15 cellular contexts compared by ENCODE assay signal in the genomic region with DNA sequence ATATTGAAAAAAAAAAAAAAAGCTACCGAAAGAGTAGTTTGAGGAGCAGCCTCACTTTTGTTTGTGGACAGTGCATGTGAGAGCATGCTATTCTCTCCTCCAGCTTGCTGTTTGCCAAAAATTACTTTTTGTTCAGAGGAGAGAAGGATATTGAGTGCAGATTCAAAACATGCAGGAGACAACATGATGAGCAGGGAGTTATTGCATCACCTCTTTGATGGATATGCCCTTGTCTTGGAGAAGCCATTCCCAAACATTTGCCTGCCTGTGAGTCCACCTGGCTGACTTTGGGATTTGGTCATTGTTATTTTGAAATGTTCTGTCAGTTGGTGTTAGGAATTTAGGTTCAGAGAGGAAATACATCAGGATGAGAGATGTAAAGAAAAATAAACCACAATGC. TPM values are rescaled to one million over a fixed set of nuclear protein-coding genes. Genes with fewer than 3 reads are reported as not detected.
A peak's percentile ranks its signal among the peaks of the same experiment; 100 is the strongest.
DNase-seq lines count a peak whose midpoint lies in the region; ATAC-seq, FAIRE-seq and TF ChIP-seq lines count a peak whose summit lies in the region.
"Had no signal": no experiment of that assay in that cellular context is flagged by ENCODE, and none has a peak within 500 bp of the region (broad histone marks: within the 10 kb centered on the region; RNA-seq: fewer than 3 reads in every experiment).

No MANE protein-coding gene starts in this region.

- BruUV-seq in K562 (replicated peaks; lab: Mats Ljungman, UMichigan), result no TSS peak

- no peak for TF ChIP-seq CTCF in SK-N-SH (IDR thresholded peaks at IDR 0.05)
- no peak for TF ChIP-seq CTCF in HFF-Myc (IDR thresholded peaks at IDR 0.05; ENCODE audit: low read depth, low read length, missing control alignments)
- TF ChIP-seq CTCF in K562 (IDR thresholded peaks at IDR 0.05 in 2 of 3, conservative IDR thresholded peaks at IDR 0.05 in 1 of 3; ENCODE audit: insufficient read depth in 2 of 3, low read depth in 1 of 3, low read length in 3 of 3), result no peak
- no peak for TF ChIP-seq CTCF in progenitor cell of endocrine pancreas (IDR thresholded peaks at IDR 0.05; ENCODE audit: unreplicated experiment)
- TF ChIP-seq CTCF in WERI-Rb-1 (IDR thresholded peaks at IDR 0.05; ENCODE audit: low read depth, low read length), result no peak

- H3K27ac Mint-ChIP-seq in progenitor cell of endocrine pancreas, result peak overlapping the region; percentile 85

- H3K4me2 ChIP-seq in SK-N-SH (peak overlapping the region; percentile 94), K562 (ENCODE audit: insufficient read depth, low read length) (no peak overlapping the region)

- H3K36me3 Mint-ChIP-seq in progenitor cell of endocrine pancreas (ENCODE audit: insufficient read depth), result peaks cover 12% of the 10 kb centered on the region
- H3K36me3 Mint-ChIP-seq: naive thymus-derived CD8-positive, alpha-beta T cell had no signal

- H2AFZ ChIP-seq in SK-N-SH (ENCODE audit: low read depth), result no peak overlapping the region
- no peak overlapping the region for H2AFZ ChIP-seq in K562 (ENCODE audit: low read depth, low read length)

- no peak for TF ChIP-seq POLR2A in K562 (conservative IDR thresholded peaks at IDR 0.05)

- no peaks in the 10 kb centered on the region for H3K27me3 Mint-ChIP-seq in progenitor cell of endocrine pancreas

- H3K4me1 ChIP-seq in SK-N-SH (ENCODE audit: control insufficient read depth in 1 of 2, insufficient read depth in 2 of 2, low read depth in 1 of 2, low read length in 1 of 2) (peaks cover 9 to 20% of the 10 kb centered on the region in 2 experiments), K562 (replicated peaks in 1 of 2; ENCODE audit: control insufficient read depth in 2 of 2, insufficient read depth in 2 of 2, low read length in 2 of 2) (peaks cover 0 to 11% of the 10 kb centered on the region in 2 experiments; a peak in 2 of 5 replicates)

- peak overlapping the region; percentile 17 to 79; a peak in 3 of 4 replicates for H3K4me3 ChIP-seq in SK-N-SH (ENCODE audit: low read depth in 2 of 2, low read length in 1 of 2)
- peak overlapping the region; percentile 81 for H3K4me3 ChIP-seq in HFF-Myc (replicated peaks; ENCODE audit: low read depth, low read length)
- no peak overlapping the region for H3K4me3 ChIP-seq in K562
- H3K4me3 ChIP-seq in WERI-Rb-1 (ENCODE audit: low read depth, low read length), result no peak overlapping the region
- H3K4me3 ChIP-seq: tibial nerve had no signal

- no peak for ATAC-seq in SK-N-SH treated with all-trans-retinoic acid at 6 μM for 48 hours
- no peak for ATAC-seq in K562
- no peak for ATAC-seq in HG03460 (IDR thresholded peaks at IDR 0.05; ENCODE audit: unreplicated experiment)
- ATAC-seq in HG02763 (IDR thresholded peaks at IDR 0.05; ENCODE audit: unreplicated experiment), result no peak
- ATAC-seq: naive thymus-derived CD8-positive, alpha-beta T cell had no signal

- H3K79me2 ChIP-seq in SK-N-SH (ENCODE audit: insufficient read depth), result peaks cover 73% of the 10 kb centered on the region
- H3K79me2 ChIP-seq in K562 (ENCODE audit: control insufficient read depth, insufficient read depth, low read length), result no peaks in the 10 kb centered on the region

- peaks cover 3% of the 10 kb centered on the region for H3K9me3 Mint-ChIP-seq in progenitor cell of endocrine pancreas (ENCODE audit: low read depth)
- H3K9me3 Mint-ChIP-seq: naive thymus-derived CD8-positive, alpha-beta T cell had no signal

- intact Hi-C loops in K562 (cut with micrococcal nuclease), result no loop called here

- DNase-seq in SK-N-SH (no peak), HFF-Myc (ENCODE audit: extremely low read depth, low read depth) (no peak), K562 (ENCODE audit: extremely low read depth in 1 of 4, low spot score in 3 of 4) (no peak), progenitor cell of endocrine pancreas (ENCODE audit: low spot score, unreplicated experiment) (no peak), WERI-Rb-1 (no peak)
- DNase-seq: DMS53; KBM-7; kidney glomerular epithelial cell; naive thymus-derived CD8-positive, alpha-beta T cell; spleen had no signal

- H3K9ac ChIP-seq in SK-N-SH, result peak overlapping the region; percentile 82
- H3K9ac ChIP-seq in K562 (ENCODE audit: insufficient read depth in 1 of 2, low read depth in 2 of 2, low read length in 2 of 2), result no peak overlapping the region

- H3K4me1 Mint-ChIP-seq in progenitor cell of endocrine pancreas (ENCODE audit: low read depth), result peaks cover 53% of the 10 kb centered on the region

- no peaks in the 10 kb centered on the region for H3K9me3 ChIP-seq in SK-N-SH
- no peaks in the 10 kb centered on the region; the same call in 1 of the 2 replicates for H3K9me3 ChIP-seq in K562 (replicated peaks; ENCODE audit: control insufficient read depth, insufficient read depth, low read depth, low read length)
- no peaks in the 10 kb centered on the region for H3K9me3 ChIP-seq in WERI-Rb-1 (ENCODE audit: severe bottlenecking)
- H3K9me3 ChIP-seq: spleen, tibial nerve had no signal

- H4K20me1 ChIP-seq in SK-N-SH (ENCODE audit: insufficient read depth), result peaks cover 40% of the 10 kb centered on the region
- no peaks in the 10 kb centered on the region; the same call in 1 of the 2 replicates for H4K20me1 ChIP-seq in K562 (replicated peaks; ENCODE audit: control insufficient read depth, insufficient read depth, low read length)

- H3K9me1 ChIP-seq in K562 (ENCODE audit: control insufficient read depth, insufficient read depth, low read length), result no peaks in the 10 kb centered on the region

- CTCF ChIA-PET in SK-N-SH (lab: Yijun Ruan, JAX) (interaction anchor here (1.7 kb wide), 1 partner anchor 51 kb away, joined by 5 read pairs; no protein-coding TSS in a partner anchor), K562 (lab: Yijun Ruan, JAX; ENCODE audit: low intra/inter-chr PET ratio) (no interaction called here)

- in situ Hi-C loops in K562 (cut with MboI), result no loop called here

- POLR2A ChIA-PET in SK-N-SH (lab: Yijun Ruan, JAX), result no interaction called here
- POLR2A ChIA-PET in K562 (lab: Yijun Ruan, JAX), result interaction anchor here (0.8 to 1.1 kb wide), 2 partner anchors 25 to 27 kb away, joined by 3 to 5 read pairs; no protein-coding TSS in a partner anchor

- 96% methylated on average over 1 of the region's 1 CpG for WGBS in SK-N-SH (ENCODE audit: low lambda C conversion rate)
- WGBS in K562 (ENCODE audit: insufficient coverage, low coverage, missing lambda C conversion rate), result 11% methylated on average over 1 of the region's 1 CpG

- TF ChIP-seq EP300 in SK-N-SH (IDR thresholded peaks at IDR 0.05; ENCODE audit: borderline replicate concordance in 1 of 2, low read depth in 1 of 2, low read length in 1 of 2), result no peak
- TF ChIP-seq EP300 in K562 (IDR thresholded peaks at IDR 0.05; ENCODE audit: low read length), result no peak

- peak overlapping the region; percentile 85 for H3K4me3 Mint-ChIP-seq in progenitor cell of endocrine pancreas (ENCODE audit: low read depth)

- FAIRE-seq in K562 (lab: Jason Lieb, UNC), result no peak
- FAIRE-seq: A204.1 had no signal

- H3K9me2 ChIP-seq in SK-N-SH, result no peaks in the 10 kb centered on the region

- TF ChIP-seq RAD21 in SK-N-SH (IDR thresholded peaks at IDR 0.05; ENCODE audit: low read length), result no peak
- no peak for TF ChIP-seq RAD21 in K562 (CRISPR knock-in tag; conservative IDR thresholded peaks at IDR 0.05 in 1 of 2, IDR thresholded peaks at IDR 0.05 in 1 of 2)

- H3K27ac ChIP-seq in SK-N-SH (ENCODE audit: low read depth in 2 of 2, low read length in 1 of 2) (peak overlapping the region in 1 of 2 experiments; percentile 72; a peak in 3 of 4 replicates), K562 (ENCODE audit: extremely low read depth, low read depth, low read length) (no peak overlapping the region), WERI-Rb-1 (no peak overlapping the region)
- H3K27ac ChIP-seq: tibial nerve had no signal

- H3F3A ChIP-seq in SK-N-SH (replicated peaks; ENCODE audit: insufficient read depth), result peaks cover 41% of the 10 kb centered on the region

- H3K36me3 ChIP-seq in SK-N-SH (replicated peaks in 1 of 2; ENCODE audit: control insufficient read depth in 1 of 2, insufficient read depth in 2 of 2, low read length in 1 of 2) (peaks cover 0 to 32% of the 10 kb centered on the region in 2 experiments), K562 (ENCODE audit: control insufficient read depth, insufficient read depth, low read length) (no peaks in the 10 kb centered on the region), WERI-Rb-1 (no peaks in the 10 kb centered on the region)
- H3K36me3 ChIP-seq: spleen, tibial nerve had no signal

- H3K27me3 ChIP-seq in SK-N-SH (ENCODE audit: insufficient read depth) (no peaks in the 10 kb centered on the region), K562 (ENCODE audit: control insufficient read depth in 2 of 2, insufficient read depth in 2 of 2, low read length in 2 of 2) (peaks cover 19 to 21% of the 10 kb centered on the region in 2 experiments), WERI-Rb-1 (ENCODE audit: insufficient read depth, low read depth, severe bottlenecking) (no peaks in the 10 kb centered on the region)
- H3K27me3 ChIP-seq: tibial nerve had no signal

TF ChIP-seq in SK-N-SH, 30 proteins besides CTCF, POLR2A, EP300 and RAD21 (continues in another document):
- TF ChIP-seq MXI1 (IDR thresholded peaks at IDR 0.05; ENCODE audit: low read depth, low read length), result no peak

RNA-seq across cellular contexts. Expression of gene C12orf75, which starts 2.4 kb away (rescaled TPM):
- polyA plus RNA-seq in SK-N-SH (2012; rRNA removed), result 221 and 299 TPM in 2 replicates
- polyA plus RNA-seq in SK-N-SH (2012; cell fraction: cytosol; rRNA removed), result 363 and 501 TPM in 2 replicates
- polyA plus RNA-seq in SK-N-SH (2012; cell fraction: nucleus; rRNA removed), result 63.0 and 90.2 TPM in 2 replicates
- total RNA-seq in K562 (2011; cell fraction: chromatin; rRNA removed; ENCODE audit: low replicate concordance), result 0.88 TPM in 1 of 2 replicates, not detected in the other
- not detected in 2 replicates for total RNA-seq in K562 (2011; cell fraction: nucleolus; rRNA removed)
- total RNA-seq in K562 (2011; cell fraction: nucleoplasm; rRNA removed), result not detected in 2 replicates
- not detected in 2 replicates for total RNA-seq in K562 (2014; rRNA removed)
- total RNA-seq in K562 (2014; rRNA removed; fragmentation: Illumina TruSeq; extraction: Trizol), result 0.29 and 0.36 TPM in 2 replicates
- not detected in 2 replicates for total RNA-seq in K562 (2015; rRNA removed; fragmentation: Illumina TruSeq; extraction: Trizol)
- total RNA-seq in K562 (2021), result 0.56 and 0.80 TPM in 2 replicates
- 0.28 and 0.82 TPM in 2 replicates for polyA plus RNA-seq in K562 (2011; rRNA removed)
- 0.15 and 0.40 TPM in 2 replicates for polyA plus RNA-seq in K562 (2011; cell fraction: cytosol; rRNA removed)
- polyA plus RNA-seq in K562 (2011; cell fraction: nucleus; rRNA removed), result 0.34 TPM in 1 of 2 replicates, not detected in the other
- polyA plus RNA-seq in K562 (2012), result 0.23 and 0.25 TPM in 2 replicates
- 0.16 and 0.29 TPM in 2 replicates for polyA plus RNA-seq in K562 (2014; fragmentation: Illumina TruSeq; extraction: Trizol)
- under 1 TPM in 1 of 2 experiments, not detected in 1; 0.06 TPM for polyA plus RNA-seq in K562 (2014; fragmentation: Nextera tagmentation; extraction: Ambion mirVana)
- polyA plus RNA-seq in K562 (2014; rRNA removed), result 0.16 TPM in 1 of 2 replicates, not detected in the other
- 0.49 TPM in 1 of 2 replicates, not detected in the other for polyA minus RNA-seq in K562 (2011; rRNA and poly(A)+ RNA removed)
- polyA minus RNA-seq in K562 (2011; cell fraction: cytosol; rRNA and poly(A)+ RNA removed), result 1.3 TPM in 1 of 2 replicates, not detected in the other
- polyA minus RNA-seq in K562 (2011; cell fraction: nucleus; rRNA and poly(A)+ RNA removed), result not detected in 2 replicates
- 228 and 231 TPM in 2 replicates for total RNA-seq in progenitor cell of endocrine pancreas

Comparison
In these comparisons a context has a peak if more than half of its experiments do, and no peak if none do; other contexts are left out.
1. H3K4me3 ChIP-seq: peak in SK-N-SH (2 of 2) and HFF-Myc (single experiment); none in K562 (single experiment) and WERI-Rb-1 (single experiment).
2. RNA of gene C12orf75, which starts 2.4 kb away (total RNA-seq): 228 to 231 TPM in progenitor cell of endocrine pancreas; 0.29 to 0.88 TPM in K562; every median in the first group is over 100 times any median in the second.